1 cellular context compared by ENCODE assay signal in the genomic region with DNA sequence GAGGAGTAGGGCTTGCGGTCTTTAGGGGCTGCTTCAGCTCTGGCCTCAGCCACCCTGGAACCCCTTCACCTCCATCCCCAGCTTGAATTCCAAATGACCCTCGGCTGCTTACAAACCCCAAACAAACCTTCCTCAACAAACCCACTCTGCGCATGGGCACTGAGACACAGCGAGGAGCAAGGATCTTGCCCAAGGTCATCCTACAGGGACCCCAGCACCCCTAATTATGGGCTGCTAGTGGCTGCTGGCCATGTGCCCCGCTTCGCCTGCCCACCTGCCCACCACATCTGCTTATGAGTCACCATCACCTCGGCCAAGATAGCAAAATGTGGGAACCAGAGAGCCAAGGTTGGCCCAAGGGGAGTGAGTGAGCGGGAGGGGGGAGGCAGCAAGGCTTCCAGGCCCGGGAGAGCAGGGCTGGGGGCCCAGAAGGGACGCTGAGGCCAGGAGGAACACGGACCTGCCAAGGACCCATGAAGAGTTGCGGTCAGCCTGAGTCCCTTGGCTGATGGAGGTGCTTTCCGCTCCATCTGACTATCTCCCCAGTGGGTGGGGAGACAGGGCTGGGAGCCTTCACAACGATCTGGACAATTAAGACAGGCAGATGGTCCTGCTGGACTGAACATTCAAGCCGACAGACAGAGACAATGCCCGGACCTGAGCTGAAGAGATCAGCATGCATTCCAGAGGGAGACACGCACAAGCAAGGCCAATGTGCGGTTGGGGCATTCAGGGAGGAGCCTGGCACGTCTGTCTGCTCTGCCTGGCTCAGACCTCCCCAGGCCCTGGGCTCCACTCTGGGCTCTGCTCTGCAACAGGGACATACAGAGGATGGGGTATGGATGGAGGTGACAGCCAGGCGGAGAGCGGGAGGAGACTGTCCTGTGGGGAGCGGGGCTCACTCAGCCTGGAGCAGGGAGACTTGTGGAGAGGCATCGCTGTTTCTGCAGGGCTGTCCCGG.
TF ChIP-seq lines count a peak whose summit lies in the region.

No MANE protein-coding gene starts in this region.

TF ChIP-seq in SK-N-SH treated with all-trans-retinoic acid at 6 μM for 48 hours, 23 proteins besides CTCF, POLR2A, EP300 and RAD21 (continued from another document):
- TF ChIP-seq ESRRG (CRISPR knock-in tag; IDR thresholded peaks at IDR 0.05) (no peak), BACH2 (CRISPR knock-in tag; IDR thresholded peaks at IDR 0.05; ENCODE audit: borderline replicate concordance) (no peak), OSR1 (CRISPR knock-in tag; IDR thresholded peaks at IDR 0.05) (no peak)
TF ChIP-seq in SK-N-SH treated with all-trans-retinoic acid at 6 μM for 48 hours: peak in this region for 0.
